Comparison of ENCODE assay signal across 8 cellular contexts in the genomic region with DNA sequence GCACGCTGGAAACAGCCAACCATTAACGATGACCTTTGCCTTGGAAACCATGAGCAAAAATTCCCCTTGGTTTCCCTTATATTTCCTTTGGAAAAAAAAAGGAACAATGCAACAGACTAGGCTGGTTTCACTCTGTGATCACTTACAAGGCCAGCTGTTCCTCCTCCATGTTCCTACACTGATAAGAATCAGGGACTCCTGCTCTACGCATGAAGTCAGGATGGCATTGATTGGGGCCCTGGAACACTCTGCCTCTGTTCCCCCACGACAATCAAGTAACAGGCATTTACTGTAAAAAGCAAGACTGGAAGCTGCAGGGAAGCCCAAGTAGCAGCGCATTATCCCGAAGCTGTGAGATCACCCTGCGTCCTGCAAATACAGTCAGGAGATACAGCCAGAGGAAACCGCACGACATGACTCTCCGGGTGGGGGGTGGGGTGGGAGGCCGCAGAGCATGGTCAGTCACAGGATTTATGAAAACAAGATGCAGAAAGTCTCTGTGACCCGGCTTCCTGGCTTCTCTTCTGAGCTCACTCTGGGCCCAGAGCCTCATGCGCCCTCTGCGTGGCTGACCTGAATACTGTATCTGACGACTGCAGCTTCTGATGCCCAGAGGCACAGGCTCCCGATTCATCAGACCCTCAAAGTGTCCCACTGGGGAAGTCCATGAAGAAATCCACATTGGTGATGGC. TPM values are rescaled to one million over a fixed set of nuclear protein-coding genes. Genes with fewer than 3 reads are reported as not detected.
DNase-seq lines count a peak whose midpoint lies in the region; ATAC-seq, FAIRE-seq and TF ChIP-seq lines count a peak whose summit lies in the region.

No MANE protein-coding gene starts in this region.

- H3K27ac Mint-ChIP-seq in nephron progenitor cell, result peak overlapping the region; percentile 96

- in situ Hi-C loops in SK-MEL-5 (cut with HindIII; ENCODE audit: low pct_unique_long_range_greater_than_20kb, low sequenced_read_pairs) (no loop called here), HAP-1 (cut with MboI; ENCODE audit: low sequenced_read_pairs) (no loop called here)

- intact Hi-C loops in esophagus muscularis mucosa (cut with DNase I), result no loop called here

- H3K27ac ChIP-seq in esophagus muscularis mucosa (replicated peaks in 1 of 4) (peak overlapping the region; percentile 79 to 91 (median 83)), small intestine (ENCODE audit: low read depth in 1 of 2, low read length in 1 of 2) (peak overlapping the region in 1 of 2 donors; percentile 94)

- TF ChIP-seq CTCF in esophagus muscularis mucosa (IDR thresholded peaks at IDR 0.05) (no peak), nephron progenitor cell (IDR thresholded peaks at IDR 0.05) (no peak)

- H3K4me1 ChIP-seq in esophagus muscularis mucosa, result peaks cover 79 to 87% (median 85%) of the 10 kb centered on the region in 4 donors
- H3K4me1 ChIP-seq in HAP-1, result no peaks in the 10 kb centered on the region
- H3K4me1 ChIP-seq in small intestine (ENCODE audit: control insufficient read depth in 2 of 2, insufficient read depth in 1 of 2, low read depth in 1 of 2, low read length in 1 of 2), result peaks cover 0 to 12% of the 10 kb centered on the region in 2 donors

- peaks cover 80% of the 10 kb centered on the region for H3K4me1 Mint-ChIP-seq in nephron progenitor cell

- H3K9me3 Mint-ChIP-seq in nephron progenitor cell, result no peaks in the 10 kb centered on the region

- H3K27me3 Mint-ChIP-seq in nephron progenitor cell (ENCODE audit: low read depth, poor library complexity), result peaks cover 7% of the 10 kb centered on the region

- H3K36me3 ChIP-seq in esophagus muscularis mucosa, result peaks cover 4 to 40% (median 32%) of the 10 kb centered on the region in 4 donors
- peaks cover 13% of the 10 kb centered on the region for H3K36me3 ChIP-seq in HAP-1 (replicated peaks)
- peaks cover 0 to 2% of the 10 kb centered on the region in 2 donors for H3K36me3 ChIP-seq in small intestine (ENCODE audit: control insufficient read depth in 2 of 2, insufficient read depth in 2 of 2, low read length in 2 of 2)

- H3K36me3 Mint-ChIP-seq in nephron progenitor cell (ENCODE audit: low read depth), result peaks cover 49% of the 10 kb centered on the region

- WGBS in esophagus muscularis mucosa, result 18% methylated on average over 14 of the region's 16 CpGs
- WGBS in small intestine, 3 donors, result 38 to 73% (median 70%) methylated on average over 16 of the region's 16 CpGs

- no peak for FAIRE-seq in small intestine (lab: Jason Lieb, UNC)

- no peaks in the 10 kb centered on the region for H3K27me3 ChIP-seq in esophagus muscularis mucosa
- H3K27me3 ChIP-seq in HAP-1 (ENCODE audit: low read depth), result no peaks in the 10 kb centered on the region
- no peaks in the 10 kb centered on the region for H3K27me3 ChIP-seq in small intestine (ENCODE audit: control insufficient read depth in 2 of 2, insufficient read depth in 2 of 2, low read length in 2 of 2)

- TF ChIP-seq POLR2A in esophagus muscularis mucosa (IDR thresholded peaks at IDR 0.05; ENCODE audit: low read depth), result no peak

- peak; percentile 98 for DNase-seq in SK-MEL-5 (ENCODE audit: low read depth, low spot score)
- DNase-seq in esophagus muscularis mucosa (ENCODE audit: extremely low spot score), result no peak
- DNase-seq in nephron progenitor cell, result no peak
- no peak for DNase-seq in HAP-1 (ENCODE audit: low spot score in 2 of 2)
- DNase-seq in small intestine, result no peak

- ATAC-seq in GM21447 (IDR thresholded peaks at IDR 0.05; ENCODE audit: unreplicated experiment) (peak; percentile 32), HG03175 (IDR thresholded peaks at IDR 0.05; ENCODE audit: unreplicated experiment) (no peak), GM21526 (IDR thresholded peaks at IDR 0.05; ENCODE audit: low FRiP score, unreplicated experiment) (no peak)

- H3K4me3 ChIP-seq in esophagus muscularis mucosa (peak overlapping the region; percentile 17 to 34 (median 29)), HAP-1 (no peak overlapping the region), small intestine (ENCODE audit: low read depth in 1 of 2, low read length in 2 of 2) (no peak overlapping the region)

- H3K4me3 Mint-ChIP-seq in nephron progenitor cell, result peak overlapping the region; percentile 61

- no peaks in the 10 kb centered on the region for H3K9me3 ChIP-seq in esophagus muscularis mucosa
- no peaks in the 10 kb centered on the region for H3K9me3 ChIP-seq in HAP-1
- H3K9me3 ChIP-seq in small intestine (ENCODE audit: control insufficient read depth, low read depth), result no peaks in the 10 kb centered on the region

- TF ChIP-seq EP300 in esophagus muscularis mucosa (IDR thresholded peaks at IDR 0.05), result peak; percentile 71

RNA-seq across cellular contexts. Expression of a gene that starts 31.1 kb away (rescaled TPM):
- 51.8 and 52.6 TPM in 2 replicates for total RNA-seq in SK-MEL-5 (2014; rRNA removed; shearing (Covaris generic))
- polyA plus RNA-seq in SK-MEL-5 (2015; cell fraction: cytosol; rRNA removed), result 128 and 165 TPM in 2 replicates
- 131 and 150 TPM in 2 replicates for polyA plus RNA-seq in SK-MEL-5 (2015; cell fraction: nucleus; rRNA removed)
- total RNA-seq in esophagus muscularis mucosa, result 10 to 100 TPM; 14.1 to 40.9 (median 28.7) TPM
- polyA plus RNA-seq in small intestine, result 1 to 10 TPM; 1.6 to 7.0 (median 2.2) TPM

RNA-seq across cellular contexts. Expression of a gene that starts 53.6 kb away (rescaled TPM):
- total RNA-seq in SK-MEL-5 (2014; rRNA removed; shearing (Covaris generic)), result not detected in 2 replicates
- not detected in 2 replicates for polyA plus RNA-seq in SK-MEL-5 (2015; cell fraction: cytosol; rRNA removed)
- not detected in 2 replicates for polyA plus RNA-seq in SK-MEL-5 (2015; cell fraction: nucleus; rRNA removed)
- not detected for total RNA-seq in esophagus muscularis mucosa
- polyA plus RNA-seq in small intestine, result not detected

Comparison
In these comparisons a context has a peak if more than half of its experiments do, and no peak if none do; other contexts are left out.
1. H3K4me3 ChIP-seq: peak in esophagus muscularis mucosa (4 of 4); none in HAP-1 (single experiment) and small intestine (0 of 2).